Comparison of ENCODE assay signal across 21 cellular contexts in genomic region chr16:73206306-73206705, GRCh38.
"Had no signal": no experiment of that assay in that cellular context is flagged by ENCODE, and none has a peak within 500 bp of the region (broad histone marks: within the 10 kb centered on the region; RNA-seq: fewer than 3 reads in every experiment).

No MANE protein-coding gene starts in this region.

- H3K36me3 ChIP-seq: transverse colon had no signal

- H3K27me3 ChIP-seq: dorsolateral prefrontal cortex, foreskin keratinocyte, testis, transverse colon had no signal

- DNase-seq: activated B cell treated with CpG ODN at 0.5 μM for 24 hours; activated CD4-positive, alpha-beta T cell treated with anti-CD3 and anti-CD28 coated beads, Interleukin-2, amount 50 U/mL, for 1 hour; activated CD8-positive, alpha-beta memory T cell treated with anti-CD3 and anti-CD28 coated beads, Interleukin-2, amount 10 ng/mL, durations not matched to agents 7 days and 5 days; activated CD8-positive, alpha-beta T cell treated with anti-CD3 and anti-CD28 coated beads, Interleukin-2, amount 10 ng/mL, durations not matched to agents 7 days and 5 days; activated naive CD8-positive, alpha-beta T cell treated with anti-CD3 and anti-CD28 coated beads, Interleukin-2, amount 50 U/mL, for 24 hours; activated T-cell treated with anti-CD3 and anti-CD28 coated beads, Interleukin-2, amount 50 U/mL, for 48 hours; anterior cingulate cortex; dorsolateral prefrontal cortex; effector memory CD8-positive, alpha-beta T cell; erythroblast; foreskin keratinocyte; kidney; left colon; posterior cingulate gyrus; right cardiac atrium; stimulated activated CD4-positive, alpha-beta T cell treated with anti-CD3 and anti-CD28 coated beads, Interleukin-2, amount 100 ng/mL, for 48 hours; stimulated activated naive CD8-positive, alpha-beta T cell treated with anti-CD3 and anti-CD28 coated beads, Interleukin-15, Interleukin-2, amounts not matched to agents 100 U/mL and 50 U/mL, for 24 hours; T-cell; testis; transverse colon had no signal

- H3K4me1 ChIP-seq: foreskin keratinocyte, testis had no signal

- H3K4me3 ChIP-seq: coronary artery, dorsolateral prefrontal cortex, testis, transverse colon had no signal

- H3K9me3 ChIP-seq: testis, transverse colon had no signal

- H3K27ac ChIP-seq: coronary artery, dorsolateral prefrontal cortex, foreskin keratinocyte, testis, transverse colon had no signal
